ENCODE assay signal across 17 cellular contexts in genomic region chr11:79375818-79376550, GRCh38.
DNase-seq lines count a peak whose midpoint lies in the region; ATAC-seq and TF ChIP-seq lines count a peak whose summit lies in the region.
"Had no signal": no experiment of that assay in that cellular context is flagged by ENCODE, and none has a peak within 500 bp of the region (broad histone marks: within the 10 kb centered on the region; RNA-seq: fewer than 3 reads in every experiment).

No MANE protein-coding gene starts in this region.

- H3K27ac ChIP-seq in RWPE2 (ENCODE audit: poor library complexity, severe bottlenecking) = peak overlapping the region; percentile 64
- no peak overlapping the region for H3K27ac ChIP-seq in CD8-positive, alpha-beta memory T cell (ENCODE audit: low read depth, low read length)
- H3K27ac ChIP-seq: KMS-11 had no signal

- H3K27me3 Mint-ChIP-seq in activated T-helper 17 cell treated with anti-CD3 and anti-CD28 coated beads, Interleukin-2, amount 50 U/mL, for 72 hours = peaks cover 14% of the 10 kb centered on the region
- peaks cover 0 to 2% of the 10 kb centered on the region in 2 donors for H3K27me3 Mint-ChIP-seq in CD8-positive, alpha-beta memory T cell

- no peaks in the 10 kb centered on the region for H3K4me1 Mint-ChIP-seq in activated T-helper 17 cell treated with anti-CD3 and anti-CD28 coated beads, Interleukin-2, amount 50 U/mL, for 72 hours
- no peaks in the 10 kb centered on the region for H3K4me1 Mint-ChIP-seq in CD8-positive, alpha-beta memory T cell

- H3K36me3 ChIP-seq in H7 (replicated peaks; ENCODE audit: control insufficient read depth, insufficient read depth, low read length) (no peaks in the 10 kb centered on the region), RWPE2 (ENCODE audit: low read depth) (no peaks in the 10 kb centered on the region)
- no peaks in the 10 kb centered on the region for H3K36me3 ChIP-seq in CD8-positive, alpha-beta memory T cell (ENCODE audit: insufficient read depth, low read length)
- H3K36me3 ChIP-seq: MG63 had no signal

- H3K4me1 ChIP-seq in RWPE2 (ENCODE audit: insufficient read depth, poor library complexity, severe bottlenecking) = peaks cover 14% of the 10 kb centered on the region
- H3K4me1 ChIP-seq in CD8-positive, alpha-beta memory T cell (ENCODE audit: insufficient read depth, low read length) = no peaks in the 10 kb centered on the region

- DNase-seq in H7 (peak; percentile 52), RWPE2 (ENCODE audit: low spot score) (no peak), islet precursor cell (peak; percentile 82), GM10248 (ENCODE audit: extremely low spot score) (no peak)
- no peak for DNase-seq in CD8-positive, alpha-beta memory T cell
- DNase-seq: C1 segment of cervical spinal cord, MG63, NCI-H1105, NCI-H187 treated with DMSO at 0.1 percent for 48 hours, NCI-H2171, NCI-H446 treated with DMSO at 0.1 percent for 48 hours, NCI-H748 treated with DMSO at 0.1 percent for 48 hours had no signal

- ATAC-seq in RWPE2 (ENCODE audit: low read depth) (peak; percentile 89), esophagus mucosa (peak; percentile 94), HG03039 (IDR thresholded peaks at IDR 0.05; ENCODE audit: unreplicated experiment) (no peak)
- no peak for ATAC-seq in activated T-helper 17 cell treated with anti-CD3 and anti-CD28 coated beads, Interleukin-2, amount 50 U/mL, for 72 hours (replicated peaks)
- ATAC-seq: HepG2 had no signal

- POLR2A ChIA-PET in CD8-positive, alpha-beta memory T cell (lab: Charles Lee) = no interaction called here
- POLR2A ChIA-PET in GM10248 (lab: Yijun Ruan, JAX) = no interaction called here

- TF ChIP-seq CTCF in RWPE2 (IDR thresholded peaks at IDR 0.05; ENCODE audit: poor library complexity, severe bottlenecking) (no peak), GM10248 (IDR thresholded peaks at IDR 0.05; ENCODE audit: control extremely low read depth, extremely low read depth, low read depth, missing control alignments) (no peak)

- CTCF ChIA-PET in CD8-positive, alpha-beta memory T cell (lab: Charles Lee) = no interaction called here
- CTCF ChIA-PET in GM10248 (lab: Yijun Ruan, JAX) = no interaction called here

- H3K36me3 Mint-ChIP-seq in activated T-helper 17 cell treated with anti-CD3 and anti-CD28 coated beads, Interleukin-2, amount 50 U/mL, for 72 hours (ENCODE audit: low read depth) = no peaks in the 10 kb centered on the region
- H3K36me3 Mint-ChIP-seq in CD8-positive, alpha-beta memory T cell = no peaks in the 10 kb centered on the region

- no peaks in the 10 kb centered on the region for H3K9me3 ChIP-seq in RWPE2 (ENCODE audit: severe bottlenecking)
- no peaks in the 10 kb centered on the region for H3K9me3 ChIP-seq in CD8-positive, alpha-beta memory T cell (ENCODE audit: low read length)
- H3K9me3 ChIP-seq: MG63 had no signal

- no peaks in the 10 kb centered on the region for H3K27me3 ChIP-seq in H7 (ENCODE audit: control insufficient read depth, insufficient read depth, low read length)
- H3K27me3 ChIP-seq in RWPE2 (ENCODE audit: insufficient read depth, poor library complexity, severe bottlenecking) = no peaks in the 10 kb centered on the region
- no peaks in the 10 kb centered on the region for H3K27me3 ChIP-seq in CD8-positive, alpha-beta memory T cell (ENCODE audit: insufficient read depth, low read length, poor library complexity, severe bottlenecking)

- H3K27ac Mint-ChIP-seq in activated T-helper 17 cell treated with anti-CD3 and anti-CD28 coated beads, Interleukin-2, amount 50 U/mL, for 72 hours = no peak overlapping the region
- no peak overlapping the region for H3K27ac Mint-ChIP-seq in CD8-positive, alpha-beta memory T cell

- H3K4me3 ChIP-seq in H7 (ENCODE audit: insufficient read depth, low read depth, low read length) = no peak overlapping the region
- H3K4me3 ChIP-seq in RWPE2 (ENCODE audit: severe bottlenecking) = no peak overlapping the region
- no peak overlapping the region for H3K4me3 ChIP-seq in CD8-positive, alpha-beta memory T cell (ENCODE audit: low read length)
- H3K4me3 ChIP-seq: MG63 had no signal

- H3K9me3 Mint-ChIP-seq in activated T-helper 17 cell treated with anti-CD3 and anti-CD28 coated beads, Interleukin-2, amount 50 U/mL, for 72 hours = no peaks in the 10 kb centered on the region
- H3K9me3 Mint-ChIP-seq in CD8-positive, alpha-beta memory T cell = peaks cover 0 to 4% (median 0%) of the 10 kb centered on the region in 5 donors

- H3K4me3 Mint-ChIP-seq in activated T-helper 17 cell treated with anti-CD3 and anti-CD28 coated beads, Interleukin-2, amount 50 U/mL, for 72 hours = no peak overlapping the region
- H3K4me3 Mint-ChIP-seq in CD8-positive, alpha-beta memory T cell = no peak overlapping the region

Comparison
In these comparisons a context has a peak if more than half of its experiments do, and no peak if none do; other contexts are left out.
1. DNase-seq: peak in H7 (single experiment) and islet precursor cell (single experiment); none in RWPE2 (single experiment), CD8-positive, alpha-beta memory T cell (0 of 5) and GM10248 (single experiment).
2. ATAC-seq: peak in RWPE2 (single experiment) and esophagus mucosa (single experiment); none in activated T-helper 17 cell treated with anti-CD3 and anti-CD28 coated beads, Interleukin-2, amount 50 U/mL, for 72 hours (single experiment) and HG03039 (single experiment).